ENCODE assay signal across 8 cellular contexts in the genomic region with DNA sequence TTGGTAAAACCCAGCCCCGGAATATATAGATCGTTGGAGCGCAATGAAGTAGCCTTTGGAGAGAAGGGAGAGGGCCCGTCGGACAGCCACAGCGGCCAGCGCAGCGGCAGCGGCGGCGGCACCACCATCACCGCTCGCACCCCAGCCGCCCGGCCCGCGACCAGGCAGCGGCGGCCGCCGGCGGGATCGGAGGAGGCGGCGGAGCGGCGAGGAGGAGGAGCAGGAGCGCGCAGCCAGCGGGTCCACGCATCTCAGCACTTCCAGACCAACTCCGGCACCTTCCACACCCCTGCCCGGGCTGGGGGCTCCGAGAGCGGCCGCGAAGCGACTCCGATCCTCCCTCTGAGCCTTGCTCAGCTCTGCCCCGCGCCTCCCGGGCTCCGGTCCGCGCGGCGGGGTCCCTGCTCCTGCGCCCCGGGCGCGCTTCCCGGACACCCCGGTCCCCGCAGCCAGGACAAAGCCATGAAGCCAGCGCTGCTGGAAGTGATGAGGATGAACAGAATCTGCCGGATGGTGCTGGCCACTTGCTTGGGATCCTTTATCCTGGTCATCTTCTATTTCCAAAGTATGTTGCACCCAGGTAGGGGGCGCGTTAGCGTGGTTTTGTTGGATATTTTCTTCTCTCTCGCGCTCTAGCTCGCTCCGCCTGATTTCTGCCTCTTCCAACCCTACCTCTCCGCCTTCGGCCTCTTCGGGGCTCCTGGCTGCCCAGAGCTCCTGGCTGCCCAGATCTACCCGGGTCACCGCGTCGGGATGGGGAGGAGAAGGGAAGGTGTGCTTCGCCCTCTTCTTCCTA. TPM values are rescaled to one million over a fixed set of nuclear protein-coding genes. Genes with fewer than 3 reads are reported as not detected.
A peak's percentile ranks its signal among the peaks of the same experiment; 100 is the strongest.
DNase-seq lines count a peak whose midpoint lies in the region; ATAC-seq and TF ChIP-seq lines count a peak whose summit lies in the region.

No MANE protein-coding gene starts in this region.

- H3K27me3 ChIP-seq in BJ (ENCODE audit: control insufficient read depth, insufficient read depth, low read length) (no peaks in the 10 kb centered on the region), lower lobe of right lung (ENCODE audit: low read depth) (no peaks in the 10 kb centered on the region)

- ATAC-seq in GM18909 (IDR thresholded peaks at IDR 0.05; ENCODE audit: poor library complexity, unreplicated experiment) (peak; percentile 33), HG03135 (IDR thresholded peaks at IDR 0.05; ENCODE audit: unreplicated experiment) (peak; percentile 30), lower lobe of right lung (peak; percentile 56 to 69)

- intact Hi-C loops in lower lobe of right lung (cut with DNase I): no loop called here

- H3K27ac ChIP-seq in lower lobe of right lung: peak overlapping the region; percentile 84

- H3K36me3 ChIP-seq in BJ (ENCODE audit: control insufficient read depth, insufficient read depth, low read length) (no peaks in the 10 kb centered on the region), lower lobe of right lung (no peaks in the 10 kb centered on the region)

- CTCF ChIA-PET in BJ (lab: Yijun Ruan, JAX): interaction anchor here (0.8 to 1.9 kb wide), 6 partner anchors 9 to 213 kb away, joined by 3 to 7 read pairs (median 4); no protein-coding TSS in a partner anchor

- TF ChIP-seq CTCF in BJ (IDR thresholded peaks at IDR 0.05; ENCODE audit: insufficient read depth, low read depth, low read length) (peak; percentile 49; the same call in 1 of the 2 replicates), lower lobe of right lung (IDR thresholded peaks at IDR 0.05) (peak; percentile 42)

- POLR2A ChIA-PET in BJ (lab: Charles Lee): interaction anchor here (0.7 kb wide), 1 partner anchor 176 kb away, joined by 8 read pairs; no protein-coding TSS in a partner anchor

- H3K4me1 ChIP-seq in lower lobe of right lung: peaks cover 40% of the 10 kb centered on the region

- H3K4me3 ChIP-seq in BJ (ENCODE audit: low read depth, low read length) (peak overlapping the region; percentile 68), lower lobe of right lung (peak overlapping the region; percentile 94)

- DNase-seq in BJ (ENCODE audit: low read depth): no peak
- DNase-seq in NCI-H345 treated with DMSO at 0.1 percent for 48 hours (lab: John Stamatoyannopoulos, UW; ENCODE audit: unreplicated experiment): peak; percentile 56
- DNase-seq in activated CD4-positive, alpha-beta T cell treated with anti-CD3 and anti-CD28 coated beads, Interleukin-2, amount 50 U/mL, for 1 hour: peak; percentile 54
- DNase-seq in effector CD4-positive, alpha-beta T cell: peak; percentile 34
- peak; percentile 63 for DNase-seq in lower lobe of right lung
- DNase-seq in stimulated activated CD4-positive, alpha-beta T cell treated with anti-CD3 and anti-CD28 coated beads, Interleukin-4, amount 100 ng/mL, for 4 hours: peak; percentile 46 to 49

- no peaks in the 10 kb centered on the region for H3K9me3 ChIP-seq in lower lobe of right lung

RNA-seq across cellular contexts. Expression of gene CHST11, which starts 0.4 kb away (rescaled TPM):
- 5.5 and 7.3 TPM in 2 replicates for polyA plus RNA-seq in BJ (2011; rRNA removed)
- 6.0 and 11.0 TPM in 2 replicates for polyA minus RNA-seq in BJ (2011; rRNA and poly(A)+ RNA removed)
- 46.2 TPM for total RNA-seq in lower lobe of right lung
